ENCODE assay signal across 13 cellular contexts in the genomic region with DNA sequence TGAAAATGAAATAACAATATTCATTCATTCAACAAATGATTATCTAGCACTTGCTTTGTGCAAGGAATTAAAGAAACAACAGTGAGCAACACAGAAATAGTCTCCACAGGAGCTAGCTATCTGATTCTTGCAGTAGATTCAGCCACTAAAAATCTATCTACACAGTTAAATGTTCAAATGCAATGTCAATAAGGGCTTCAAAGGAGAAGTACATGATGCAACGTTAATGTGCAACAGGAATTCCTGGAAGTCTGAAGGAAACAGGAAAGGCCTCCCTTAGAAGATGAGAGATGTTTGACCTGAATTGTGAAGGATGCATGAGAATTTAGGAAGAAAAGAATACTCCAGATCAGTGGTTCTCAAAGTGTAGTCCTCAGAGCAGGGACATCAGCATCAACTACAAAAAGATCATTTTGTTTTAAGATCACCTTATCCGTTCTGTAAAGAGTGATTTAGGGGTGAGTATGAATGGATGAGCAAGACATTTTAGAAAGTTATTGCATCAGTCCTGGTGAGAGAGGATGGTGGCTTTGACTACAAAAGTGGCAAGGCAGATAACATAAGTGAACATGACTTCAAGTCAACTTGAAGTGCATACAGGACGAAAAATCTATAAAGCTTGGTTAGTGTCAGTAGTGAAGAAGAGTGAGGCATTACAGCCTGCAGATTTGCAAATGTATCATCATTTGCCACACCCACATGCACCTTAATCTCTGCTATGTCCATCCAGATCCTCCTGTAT.
DNase-seq lines count a peak whose midpoint lies in the region; ATAC-seq and TF ChIP-seq lines count a peak whose summit lies in the region.
"Had no signal": no experiment of that assay in that cellular context is flagged by ENCODE, and none has a peak within 500 bp of the region (broad histone marks: within the 10 kb centered on the region; RNA-seq: fewer than 3 reads in every experiment).

No MANE protein-coding gene starts in this region.

- peak overlapping the region; percentile 69 to 98 (median 78) for H3K4me3 Mint-ChIP-seq in CD4-positive, CD25-positive, alpha-beta regulatory T cell
- H3K4me3 Mint-ChIP-seq in activated T-helper 17 cell treated with anti-CD3 and anti-CD28 coated beads, Interleukin-2, amount 50 U/mL, for 72 hours: peak overlapping the region; percentile 99
- H3K4me3 Mint-ChIP-seq in naive thymus-derived CD8-positive, alpha-beta T cell: peak overlapping the region; percentile 6 to 92 (median 76)
- H3K4me3 Mint-ChIP-seq in mesothelial cell of epicardium: no peak overlapping the region
- H3K4me3 Mint-ChIP-seq: endodermal cell had no signal

- intact Hi-C loops in uterus (cut with DNase I; ENCODE audit: low total_unique reads): no loop called here

- no peaks in the 10 kb centered on the region for H3K9me3 ChIP-seq in CD4-positive, CD25-positive, alpha-beta regulatory T cell (ENCODE audit: control insufficient read depth in 2 of 2, low read length in 2 of 2)
- H3K9me3 ChIP-seq in HEK293 (ENCODE audit: control insufficient read depth, insufficient read depth, low read depth, low read length) (no peaks in the 10 kb centered on the region), uterus (no peaks in the 10 kb centered on the region)
- H3K9me3 ChIP-seq: ovary had no signal

- ATAC-seq in CD4-positive, CD25-positive, alpha-beta regulatory T cell (ENCODE audit: low read depth in 2 of 2): no peak
- peak; percentile 5 for ATAC-seq in activated T-helper 17 cell treated with anti-CD3 and anti-CD28 coated beads, Interleukin-2, amount 50 U/mL, for 72 hours (replicated peaks)
- peak in 1 of 2 donors; percentile 5 for ATAC-seq in naive thymus-derived CD8-positive, alpha-beta T cell
- no peak for ATAC-seq in esophagus mucosa

- no peaks in the 10 kb centered on the region for H3K27me3 Mint-ChIP-seq in CD4-positive, CD25-positive, alpha-beta regulatory T cell
- no peaks in the 10 kb centered on the region for H3K27me3 Mint-ChIP-seq in activated T-helper 17 cell treated with anti-CD3 and anti-CD28 coated beads, Interleukin-2, amount 50 U/mL, for 72 hours
- no peaks in the 10 kb centered on the region for H3K27me3 Mint-ChIP-seq in naive thymus-derived CD8-positive, alpha-beta T cell
- H3K27me3 Mint-ChIP-seq in mesothelial cell of epicardium (ENCODE audit: low read depth): no peaks in the 10 kb centered on the region

- peaks cover 59 to 98% (median 90%) of the 10 kb centered on the region in 4 donors for H3K4me1 Mint-ChIP-seq in CD4-positive, CD25-positive, alpha-beta regulatory T cell
- H3K4me1 Mint-ChIP-seq in activated T-helper 17 cell treated with anti-CD3 and anti-CD28 coated beads, Interleukin-2, amount 50 U/mL, for 72 hours: peaks cover 86% of the 10 kb centered on the region
- H3K4me1 Mint-ChIP-seq in naive thymus-derived CD8-positive, alpha-beta T cell: peaks cover 52 to 97% (median 95%) of the 10 kb centered on the region in 4 donors
- peaks cover 23% of the 10 kb centered on the region for H3K4me1 Mint-ChIP-seq in mesothelial cell of epicardium

- H3K36me3 ChIP-seq in CD4-positive, CD25-positive, alpha-beta regulatory T cell (ENCODE audit: control insufficient read depth, insufficient read depth, low read length): peaks cover 81% of the 10 kb centered on the region
- H3K36me3 ChIP-seq in HEK293 (ENCODE audit: control insufficient read depth in 2 of 2, insufficient read depth in 1 of 2, low read length in 2 of 2) (peaks cover 0 to 25% of the 10 kb centered on the region in 2 experiments; a peak in 1 of 3 replicates), uterus (no peaks in the 10 kb centered on the region)
- H3K36me3 ChIP-seq: ovary had no signal

- peaks cover 100% of the 10 kb centered on the region for H3K4me1 ChIP-seq in CD4-positive, CD25-positive, alpha-beta regulatory T cell (ENCODE audit: control insufficient read depth, insufficient read depth, low read length, poor library complexity, severe bottlenecking)
- H3K4me1 ChIP-seq in HEK293 (ENCODE audit: control insufficient read depth, insufficient read depth, low read length) (no peaks in the 10 kb centered on the region), uterus (peaks cover 0 to 3% of the 10 kb centered on the region in 2 donors)

- CTCF ChIA-PET in HEK293 (lab: Yijun Ruan, JAX): interaction anchor here (0.7 kb wide), 1 partner anchor 103 kb away, joined by 3 read pairs; no protein-coding TSS in a partner anchor

- peak overlapping the region; percentile 56 to 98 (median 98) for H3K27ac Mint-ChIP-seq in CD4-positive, CD25-positive, alpha-beta regulatory T cell
- H3K27ac Mint-ChIP-seq in activated T-helper 17 cell treated with anti-CD3 and anti-CD28 coated beads, Interleukin-2, amount 50 U/mL, for 72 hours: peak overlapping the region; percentile 100
- H3K27ac Mint-ChIP-seq in naive thymus-derived CD8-positive, alpha-beta T cell: peak overlapping the region; percentile 70 to 98 (median 96)
- no peak overlapping the region for H3K27ac Mint-ChIP-seq in mesothelial cell of epicardium
- H3K27ac Mint-ChIP-seq: endodermal cell had no signal

- TF ChIP-seq CTCF in HEK293 (tag by site-specific recombination; IDR thresholded peaks at IDR 0.05) (no peak), uterus (IDR thresholded peaks at IDR 0.05) (no peak), mesothelial cell of epicardium (IDR thresholded peaks at IDR 0.05; ENCODE audit: unreplicated experiment) (no peak)

- no peak for DNase-seq in CD4-positive, CD25-positive, alpha-beta regulatory T cell
- no peak for DNase-seq in naive thymus-derived CD8-positive, alpha-beta T cell
- no peak for DNase-seq in dedifferentiated amniotic fluid mesenchymal stem cell (ENCODE audit: extremely low spot score)
- no peak for DNase-seq in uterus
- no peak for DNase-seq in mesothelial cell of epicardium (ENCODE audit: low spot score in 2 of 2, unreplicated experiment in 2 of 2)
- DNase-seq: activated CD8-positive, alpha-beta memory T cell treated with anti-CD3 and anti-CD28 coated beads for 24 hours; endodermal cell; MM.1S; NCI-H526; ovary had no signal

- TF ChIP-seq POLR2A in uterus (IDR thresholded peaks at IDR 0.05): no peak

- POLR2A ChIA-PET in HEK293 (lab: Yijun Ruan, JAX): interaction anchor here (0.6 kb wide), 1 partner anchor 1986 kb away, joined by 3 read pairs; no protein-coding TSS in a partner anchor
- POLR2A ChIA-PET in naive thymus-derived CD8-positive, alpha-beta T cell (lab: Charles Lee): interaction anchor here (0.6 to 17.8 kb wide), 7 partner anchors 10 to 203 kb away, joined by 3 to 603 read pairs (median 8); a partner anchor contains a TSS

- no peaks in the 10 kb centered on the region for H3K9me3 Mint-ChIP-seq in CD4-positive, CD25-positive, alpha-beta regulatory T cell
- H3K9me3 Mint-ChIP-seq in activated T-helper 17 cell treated with anti-CD3 and anti-CD28 coated beads, Interleukin-2, amount 50 U/mL, for 72 hours: no peaks in the 10 kb centered on the region
- no peaks in the 10 kb centered on the region for H3K9me3 Mint-ChIP-seq in naive thymus-derived CD8-positive, alpha-beta T cell
- no peaks in the 10 kb centered on the region for H3K9me3 Mint-ChIP-seq in mesothelial cell of epicardium
- H3K9me3 Mint-ChIP-seq: endodermal cell had no signal

- peaks cover 73% of the 10 kb centered on the region for H3K36me3 Mint-ChIP-seq in CD4-positive, CD25-positive, alpha-beta regulatory T cell
- H3K36me3 Mint-ChIP-seq in activated T-helper 17 cell treated with anti-CD3 and anti-CD28 coated beads, Interleukin-2, amount 50 U/mL, for 72 hours (ENCODE audit: low read depth): peaks cover 100% of the 10 kb centered on the region
- peaks cover 0 to 96% (median 64%) of the 10 kb centered on the region in 3 donors for H3K36me3 Mint-ChIP-seq in naive thymus-derived CD8-positive, alpha-beta T cell
- H3K36me3 Mint-ChIP-seq in mesothelial cell of epicardium: peaks cover 10% of the 10 kb centered on the region

- no peaks in the 10 kb centered on the region for H3K27me3 ChIP-seq in CD4-positive, CD25-positive, alpha-beta regulatory T cell (ENCODE audit: control insufficient read depth, insufficient read depth, low read length)
- no peaks in the 10 kb centered on the region for H3K27me3 ChIP-seq in uterus
- H3K27me3 ChIP-seq: ovary had no signal

- peak overlapping the region; percentile 100 for H3K4me3 ChIP-seq in CD4-positive, CD25-positive, alpha-beta regulatory T cell (ENCODE audit: low read depth, low read length)
- H3K4me3 ChIP-seq in HEK293 (ENCODE audit: low read depth, low read length): no peak overlapping the region
- H3K4me3 ChIP-seq in uterus: no peak overlapping the region
- H3K4me3 ChIP-seq: ovary had no signal

- peak overlapping the region; percentile 97 for H3K27ac ChIP-seq in CD4-positive, CD25-positive, alpha-beta regulatory T cell (ENCODE audit: insufficient read depth, low read length, poor library complexity, severe bottlenecking)
- H3K27ac ChIP-seq in HEK293 (ENCODE audit: extremely low read depth, low read depth, low read length) (no peak overlapping the region), uterus (peak overlapping the region in 1 of 2 donors; percentile 67)
- H3K27ac ChIP-seq: ovary had no signal

TF ChIP-seq in HEK293, 187 proteins besides CTCF, POLR2A, EP300 and RAD21:
- TF ChIP-seq, protein P1, sequence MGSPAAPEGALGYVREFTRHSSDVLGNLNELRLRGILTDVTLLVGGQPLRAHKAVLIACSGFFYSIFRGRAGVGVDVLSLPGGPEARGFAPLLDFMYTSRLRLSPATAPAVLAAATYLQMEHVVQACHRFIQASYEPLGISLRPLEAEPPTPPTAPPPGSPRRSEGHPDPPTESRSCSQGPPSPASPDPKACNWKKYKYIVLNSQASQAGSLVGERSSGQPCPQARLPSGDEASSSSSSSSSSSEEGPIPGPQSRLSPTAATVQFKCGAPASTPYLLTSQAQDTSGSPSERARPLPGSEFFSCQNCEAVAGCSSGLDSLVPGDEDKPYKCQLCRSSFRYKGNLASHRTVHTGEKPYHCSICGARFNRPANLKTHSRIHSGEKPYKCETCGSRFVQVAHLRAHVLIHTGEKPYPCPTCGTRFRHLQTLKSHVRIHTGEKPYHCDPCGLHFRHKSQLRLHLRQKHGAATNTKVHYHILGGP (tag by site-specific recombination; IDR thresholded peaks at IDR 0.05): peak; percentile 72
- TF ChIP-seq KLF8 (tag by site-specific recombination; IDR thresholded peaks at IDR 0.05): no peak
